Comparison of ENCODE assay signal across 1 cellular context in genomic region chr17:80036715-80037477, GRCh38.
TF ChIP-seq lines count a peak whose summit lies in the region.

No MANE protein-coding gene starts in this region.

TF ChIP-seq in HEK293, 187 proteins besides CTCF, POLR2A, EP300 and RAD21 (continued from another document and continues in another):
- peak; percentile 45; the same call in 1 of the 2 replicates for TF ChIP-seq PRDM2 (tag by site-specific recombination; IDR thresholded peaks at IDR 0.05; ENCODE audit: borderline replicate concordance)
- no peak for TF ChIP-seq ELK4 (IDR thresholded peaks at IDR 0.05; ENCODE audit: borderline replicate concordance, low read depth, low read length)
- TF ChIP-seq ZNF148 (tag by site-specific recombination; IDR thresholded peaks at IDR 0.05; ENCODE audit: borderline replicate concordance), result no peak
- TF ChIP-seq GFI1B (tag by site-specific recombination; IDR thresholded peaks at IDR 0.05), result no peak
- TF ChIP-seq ZNF2 (tag by site-specific recombination; IDR thresholded peaks at IDR 0.05), result peak; percentile 83; the same call in 1 of the 2 replicates
- no peak for TF ChIP-seq PRDM1 (tag by site-specific recombination; IDR thresholded peaks at IDR 0.05)
- TF ChIP-seq REST (tag by site-specific recombination; IDR thresholded peaks at IDR 0.05), result peak; percentile 32; the same call in 1 of the 2 replicates
- peak; percentile 66 for TF ChIP-seq KLF9 (tag by site-specific recombination; IDR thresholded peaks at IDR 0.05; ENCODE audit: low read depth)
- 0 out of 2 replicates have a peak, but pooled peaks have one; percentile 50 for TF ChIP-seq ZNF324 (tag by site-specific recombination; IDR thresholded peaks at IDR 0.05)
- no peak for TF ChIP-seq ZNF580 (tag by site-specific recombination; IDR thresholded peaks at IDR 0.05)
- TF ChIP-seq ZBTB17 (tag by site-specific recombination; IDR thresholded peaks at IDR 0.05), result peak; percentile 93
- TF ChIP-seq ZNF16 (tag by site-specific recombination; IDR thresholded peaks at IDR 0.05; ENCODE audit: low read depth), result no peak
- TF ChIP-seq ZNF792 (tag by site-specific recombination; IDR thresholded peaks at IDR 0.05), result no peak
- TF ChIP-seq GLIS2 (tag by site-specific recombination; IDR thresholded peaks at IDR 0.05), result peak; percentile 68; the same call in 1 of the 2 replicates
- TF ChIP-seq BCL11A (tag by site-specific recombination; IDR thresholded peaks at IDR 0.05; ENCODE audit: low read depth), result 0 out of 2 replicates have a peak, but pooled peaks have one; percentile 70
- peak; percentile 85 for TF ChIP-seq ZBTB26 (tag by site-specific recombination; optimal IDR thresholded peaks at IDR 0.05)
- TF ChIP-seq MYNN (tag by site-specific recombination; IDR thresholded peaks at IDR 0.05; ENCODE audit: borderline replicate concordance), result peak; percentile 84
- peak; percentile 43; the same call in 1 of the 2 replicates for TF ChIP-seq ZNF600 (tag by site-specific recombination; IDR thresholded peaks at IDR 0.05)
- TF ChIP-seq GLIS1 (tag by site-specific recombination; IDR thresholded peaks at IDR 0.05), result no peak
- TF ChIP-seq ZBTB21 (tag by site-specific recombination; IDR thresholded peaks at IDR 0.05), result 0 out of 2 replicates have a peak, but pooled peaks have one; percentile 13
- TF ChIP-seq AEBP2 (tag by site-specific recombination; IDR thresholded peaks at IDR 0.05; ENCODE audit: borderline replicate concordance), result no peak
- no peak for TF ChIP-seq TRIM28 (IDR thresholded peaks at IDR 0.05; ENCODE audit: borderline replicate concordance, low read length)
- TF ChIP-seq FEZF1 (tag by site-specific recombination; IDR thresholded peaks at IDR 0.05), result no peak
- no peak for TF ChIP-seq ZNF501 (tag by site-specific recombination; IDR thresholded peaks at IDR 0.05)
- peak; percentile 46; the same call in 1 of the 2 replicates for TF ChIP-seq SP2 (tag by site-specific recombination; IDR thresholded peaks at IDR 0.05)
- no peak for TF ChIP-seq ZNF791 (tag by site-specific recombination; IDR thresholded peaks at IDR 0.05)
- no peak for TF ChIP-seq ZSCAN16 (tag by site-specific recombination; IDR thresholded peaks at IDR 0.05)
- no peak for TF ChIP-seq ZNF175 (tag by site-specific recombination; IDR thresholded peaks at IDR 0.05)
- no peak for TF ChIP-seq SCRT1 (tag by site-specific recombination; IDR thresholded peaks at IDR 0.05; ENCODE audit: borderline replicate concordance)
- TF ChIP-seq ZNF785 (tag by site-specific recombination; IDR thresholded peaks at IDR 0.05), result peak; percentile 48; the same call in 1 of the 2 replicates
- TF ChIP-seq SP7 (tag by site-specific recombination; IDR thresholded peaks at IDR 0.05), result peak; percentile 60
- peak; percentile 45; the same call in 1 of the 2 replicates for TF ChIP-seq PRDM4 (tag by site-specific recombination; IDR thresholded peaks at IDR 0.05)
- TF ChIP-seq ZBTB11 (tag by site-specific recombination; conservative IDR thresholded peaks at IDR 0.05; ENCODE audit: low read depth), result peak; percentile 53; the same call in 1 of the 2 replicates
